2 cellular contexts compared by ENCODE assay signal in the genomic region with DNA sequence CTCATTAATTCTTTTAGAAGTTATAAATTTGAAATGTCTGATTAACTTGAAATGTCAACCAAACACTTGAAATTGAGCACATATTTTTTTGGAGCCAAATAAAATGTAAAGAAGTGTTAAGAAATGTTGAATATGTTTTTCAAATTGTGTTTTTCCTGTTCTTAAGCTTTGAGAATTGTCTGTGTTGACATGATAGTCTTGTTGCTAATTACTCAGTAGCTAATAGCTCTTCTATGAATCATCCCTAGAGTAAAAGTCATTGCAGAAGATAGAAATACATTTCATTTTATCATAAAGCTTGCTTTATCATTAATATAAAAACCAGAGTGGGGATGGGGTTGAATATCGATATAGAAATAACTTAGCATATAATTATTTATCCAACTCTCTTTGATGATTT.
TF ChIP-seq lines count a peak whose summit lies in the region.

No MANE protein-coding gene starts in this region.

TF ChIP-seq in A549, 52 proteins besides CTCF, POLR2A, EP300 and RAD21:
- TF ChIP-seq RNF2 (IDR thresholded peaks at IDR 0.05; ENCODE audit: borderline replicate concordance, low read depth): no peak
- TF ChIP-seq FOSL2 (IDR thresholded peaks at IDR 0.05): no peak
- TF ChIP-seq FOSL2 (CRISPR knock-in tag; IDR thresholded peaks at IDR 0.05): peak; percentile 51
- no peak for TF ChIP-seq FOSB (CRISPR knock-in tag; IDR thresholded peaks at IDR 0.05)
- TF ChIP-seq ZNF302 (CRISPR knock-in tag; IDR thresholded peaks at IDR 0.05): no peak
- no peak for TF ChIP-seq FOXS1 (CRISPR knock-in tag; IDR thresholded peaks at IDR 0.05)
- TF ChIP-seq HOXB13 (CRISPR knock-in tag; IDR thresholded peaks at IDR 0.05; ENCODE audit: low read depth): no peak

TF ChIP-seq in IMR-90, 13 proteins besides CTCF, POLR2A, EP300 and RAD21:
- TF ChIP-seq FOS (IDR thresholded peaks at IDR 0.05; ENCODE audit: low read depth, low read length): peak; percentile 13; the same call in 1 of the 2 replicates
- no peak for TF ChIP-seq CHD1 (IDR thresholded peaks at IDR 0.05; ENCODE audit: low read depth, low read length)
- no peak for TF ChIP-seq RCOR1 (IDR thresholded peaks at IDR 0.05; ENCODE audit: insufficient replicate concordance, low read length)
- TF ChIP-seq RFX5 (IDR thresholded peaks at IDR 0.05; ENCODE audit: low read depth, low read length): no peak
